8 cellular contexts compared by ENCODE assay signal in genomic region chr3:66220066-66220465, GRCh38. TPM values are rescaled to one million over a fixed set of nuclear protein-coding genes. Genes with fewer than 3 reads are reported as not detected.
DNase-seq lines count a peak whose midpoint lies in the region; ATAC-seq and TF ChIP-seq lines count a peak whose summit lies in the region.

No MANE protein-coding gene starts in this region.

- no peak for TF ChIP-seq CTCF in right atrium auricular region (IDR thresholded peaks at IDR 0.05)
- TF ChIP-seq CTCF in astrocyte of the cerebellum (IDR thresholded peaks at IDR 0.05; ENCODE audit: low read depth, low read length, missing control alignments), result no peak

- no peaks in the 10 kb centered on the region for H3K27me3 ChIP-seq in right atrium auricular region

- H3K27ac ChIP-seq in right atrium auricular region (peak overlapping the region; percentile 73 to 79), mesodermal cell (ENCODE audit: low read depth, low read length, severe bottlenecking) (no peak overlapping the region)

- H3K4me1 ChIP-seq in right atrium auricular region, result peaks cover 0 to 12% of the 10 kb centered on the region in 2 donors
- H3K4me1 ChIP-seq in mesodermal cell (ENCODE audit: control insufficient read depth, insufficient read depth, low read length, poor library complexity, severe bottlenecking), result no peaks in the 10 kb centered on the region

- peak overlapping the region; percentile 71 to 80 for H3K4me3 ChIP-seq in right atrium auricular region
- H3K4me3 ChIP-seq in astrocyte of the cerebellum (ENCODE audit: low read depth, low read length), result peak overlapping the region; percentile 75
- peak overlapping the region; percentile 82 for H3K4me3 ChIP-seq in mesodermal cell (ENCODE audit: extremely low read depth, insufficient read depth, low read length, poor library complexity, severe bottlenecking)

- intact Hi-C loops in left ventricle myocardium superior (cut with micrococcal nuclease), result no loop called here

- no peak for ATAC-seq in left ventricle myocardium superior
- ATAC-seq in GM19035 (IDR thresholded peaks at IDR 0.05; ENCODE audit: unreplicated experiment), result no peak

- 67 to 85% methylated on average over 2 of the region's 5 CpGs for WGBS in mesodermal cell (ENCODE audit: insufficient coverage in 2 of 2), 2 experiments

- H3K36me3 ChIP-seq in right atrium auricular region (no peaks in the 10 kb centered on the region), mesodermal cell (ENCODE audit: control insufficient read depth, insufficient read depth, low read length) (peaks cover 4% of the 10 kb centered on the region)

- no peaks in the 10 kb centered on the region for H3K9me3 ChIP-seq in right atrium auricular region
- no peaks in the 10 kb centered on the region for H3K9me3 ChIP-seq in mesodermal cell (ENCODE audit: control insufficient read depth, low read length)

- in situ Hi-C loops in astrocyte of the cerebellum (cut with HindIII; ENCODE audit: low sequenced_read_pairs), result no loop called here

- DNase-seq in right atrium auricular region (ENCODE audit: low spot score), result no peak
- DNase-seq in left ventricle myocardium superior, result no peak
- DNase-seq in astrocyte of the cerebellum (ENCODE audit: low read depth), result no peak
- no peak for DNase-seq in NOMO-1 (lab: John Stamatoyannopoulos, UW; ENCODE audit: unreplicated experiment in 2 of 2)
- DNase-seq in HK-2 (ENCODE audit: unreplicated experiment), result no peak
- DNase-seq in NCI-H446 treated with DMSO at 0.1 percent for 48 hours (lab: John Stamatoyannopoulos, UW), result no peak

RNA-seq across cellular contexts. Expression of gene SLC25A26, which starts 0.7 kb away (rescaled TPM):
- total RNA-seq in right atrium auricular region (10 to 100 TPM; 19.1 to 22.4 TPM), left ventricle myocardium superior (48.4 TPM)
- polyA plus RNA-seq in mesodermal cell (2013, experiment 1 of 2), result 20.8 TPM
- 18.8 TPM for polyA plus RNA-seq in mesodermal cell (2013, experiment 2 of 2)
